Comparison of ENCODE assay signal across 1 cellular context in the genomic region with DNA sequence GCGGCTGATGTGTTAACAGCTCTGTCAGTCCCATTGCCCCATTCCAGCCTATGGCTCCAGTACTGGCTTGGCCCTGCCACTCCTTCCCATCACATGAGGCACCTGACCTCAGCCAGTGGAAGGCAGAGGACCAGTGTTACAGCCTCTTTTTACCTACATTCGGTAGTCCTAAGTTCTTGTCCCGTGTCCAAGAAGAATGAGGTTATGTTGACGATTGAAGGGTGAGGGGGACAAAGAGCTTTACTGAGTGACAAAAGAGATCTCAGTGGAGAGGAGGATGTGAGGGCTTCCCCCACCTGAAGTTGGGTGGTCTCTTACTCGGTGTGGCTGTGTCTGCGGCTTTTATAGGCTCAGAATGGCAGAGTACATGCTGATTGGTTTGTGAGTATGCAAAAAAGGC.
TF ChIP-seq lines count a peak whose summit lies in the region.

No MANE protein-coding gene starts in this region.

TF ChIP-seq in K562, 482 proteins besides CTCF, POLR2A, EP300 and RAD21:
- TF ChIP-seq ZNF696 (CRISPR knock-in tag; conservative IDR thresholded peaks at IDR 0.05) (no peak), CBX3 (IDR thresholded peaks at IDR 0.05; ENCODE audit: borderline replicate concordance in 1 of 2, low read length in 2 of 2) (0 out of 3 replicates have a peak, but pooled peaks of 1 of the 2 experiments have one; percentile 28), ZBTB1 (CRISPR knock-in tag; IDR thresholded peaks at IDR 0.05; ENCODE audit: borderline replicate concordance, low read depth) (no peak), NR4A1 (CRISPR knock-in tag; IDR thresholded peaks at IDR 0.05) (no peak), NR4A1 (tag; IDR thresholded peaks at IDR 0.05) (no peak), HDAC3 (IDR thresholded peaks at IDR 0.05; ENCODE audit: borderline replicate concordance, partially characterized antibody) (no peak), KLF6 (CRISPR knock-in tag; IDR thresholded peaks at IDR 0.05; ENCODE audit: borderline replicate concordance) (no peak), ZFP36 (IDR thresholded peaks at IDR 0.05; ENCODE audit: low read depth, low read length, partially characterized antibody) (peak; percentile 38), U2AF1 (optimal IDR thresholded peaks at IDR 0.05; ENCODE audit: low read depth, low read length) (no peak), CHD7 (IDR thresholded peaks at IDR 0.05; ENCODE audit: low read depth, low read length) (no peak), HNRNPUL1 (IDR thresholded peaks at IDR 0.05; ENCODE audit: low read length) (no peak), E2F3 (CRISPR knock-in tag; IDR thresholded peaks at IDR 0.05) (no peak), POLR2H (tag; IDR thresholded peaks at IDR 0.05; ENCODE audit: low read depth) (no peak), ZNF274 (IDR thresholded peaks at IDR 0.05; ENCODE audit: borderline replicate concordance, low read depth, low read length) (no peak)
- TF ChIP-seq, protein P1, sequence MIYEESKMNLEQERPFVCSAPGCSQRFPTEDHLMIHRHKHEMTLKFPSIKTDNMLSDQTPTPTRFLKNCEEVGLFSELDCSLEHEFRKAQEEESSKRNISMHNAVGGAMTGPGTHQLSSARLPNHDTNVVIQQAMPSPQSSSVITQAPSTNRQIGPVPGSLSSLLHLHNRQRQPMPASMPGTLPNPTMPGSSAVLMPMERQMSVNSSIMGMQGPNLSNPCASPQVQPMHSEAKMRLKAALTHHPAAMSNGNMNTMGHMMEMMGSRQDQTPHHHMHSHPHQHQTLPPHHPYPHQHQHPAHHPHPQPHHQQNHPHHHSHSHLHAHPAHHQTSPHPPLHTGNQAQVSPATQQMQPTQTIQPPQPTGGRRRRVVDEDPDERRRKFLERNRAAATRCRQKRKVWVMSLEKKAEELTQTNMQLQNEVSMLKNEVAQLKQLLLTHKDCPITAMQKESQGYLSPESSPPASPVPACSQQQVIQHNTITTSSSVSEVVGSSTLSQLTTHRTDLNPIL (CRISPR knock-in tag; IDR thresholded peaks at IDR 0.05) = no peak
- TF ChIP-seq, protein P2, sequence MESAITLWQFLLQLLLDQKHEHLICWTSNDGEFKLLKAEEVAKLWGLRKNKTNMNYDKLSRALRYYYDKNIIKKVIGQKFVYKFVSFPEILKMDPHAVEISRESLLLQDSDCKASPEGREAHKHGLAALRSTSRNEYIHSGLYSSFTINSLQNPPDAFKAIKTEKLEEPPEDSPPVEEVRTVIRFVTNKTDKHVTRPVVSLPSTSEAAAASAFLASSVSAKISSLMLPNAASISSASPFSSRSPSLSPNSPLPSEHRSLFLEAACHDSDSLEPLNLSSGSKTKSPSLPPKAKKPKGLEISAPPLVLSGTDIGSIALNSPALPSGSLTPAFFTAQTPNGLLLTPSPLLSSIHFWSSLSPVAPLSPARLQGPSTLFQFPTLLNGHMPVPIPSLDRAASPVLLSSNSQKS (CRISPR knock-in tag; IDR thresholded peaks at IDR 0.05) = no peak
- TF ChIP-seq, protein P3, sequence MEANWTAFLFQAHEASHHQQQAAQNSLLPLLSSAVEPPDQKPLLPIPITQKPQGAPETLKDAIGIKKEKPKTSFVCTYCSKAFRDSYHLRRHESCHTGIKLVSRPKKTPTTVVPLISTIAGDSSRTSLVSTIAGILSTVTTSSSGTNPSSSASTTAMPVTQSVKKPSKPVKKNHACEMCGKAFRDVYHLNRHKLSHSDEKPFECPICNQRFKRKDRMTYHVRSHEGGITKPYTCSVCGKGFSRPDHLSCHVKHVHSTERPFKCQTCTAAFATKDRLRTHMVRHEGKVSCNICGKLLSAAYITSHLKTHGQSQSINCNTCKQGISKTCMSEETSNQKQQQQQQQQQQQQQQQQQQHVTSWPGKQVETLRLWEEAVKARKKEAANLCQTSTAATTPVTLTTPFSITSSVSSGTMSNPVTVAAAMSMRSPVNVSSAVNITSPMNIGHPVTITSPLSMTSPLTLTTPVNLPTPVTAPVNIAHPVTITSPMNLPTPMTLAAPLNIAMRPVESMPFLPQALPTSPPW (CRISPR knock-in tag; IDR thresholded peaks at IDR 0.05) = no peak
